Comparison of ENCODE assay signal across 19 cellular contexts in genomic region chr22:35418726-35419125, GRCh38.
"Had no signal": no experiment of that assay in that cellular context is flagged by ENCODE, and none has a peak within 500 bp of the region (broad histone marks: within the 10 kb centered on the region; RNA-seq: fewer than 3 reads in every experiment).

No MANE protein-coding gene starts in this region.

- DNase-seq: effector memory CD8-positive, alpha-beta T cell; esophagus squamous epithelium; glutamatergic neuron; kidney glomerular epithelial cell; mesendoderm; naive B cell; psoas muscle; retina; right lobe of liver; stimulated activated CD4-positive, alpha-beta T cell treated with anti-CD3 and anti-CD28 coated beads, Interleukin-4, amount 100 ng/mL, for 1 hour; stimulated activated CD8-positive, alpha-beta memory T cell treated with anti-CD3 and anti-CD28 coated beads, Interleukin-4, amount 100 ng/mL, for 48 hours; stimulated activated naive CD8-positive, alpha-beta T cell treated with anti-CD3 and anti-CD28 coated beads, Interleukin-15, Interleukin-2, amounts not matched to agents 100 U/mL and 50 U/mL, for 24 hours; thyroid gland had no signal

- H3K4me3 Mint-ChIP-seq: dendritic cell treated with granulocyte-macrophage colony-stimulating factor and Interleukin-4, amounts not matched to agents 40 ng/mL and 50 ng/mL, for 4 days; effector memory CD8-positive, alpha-beta T cell; naive B cell; nephron; stimulated activated effector memory CD8-positive, alpha-beta T cell treated with anti-CD3 and anti-CD28 coated beads, Interleukin-12 subunit alpha, Interleukin-12 subunit beta, amount 100 ng/mL, for 72 hours; type B pancreatic cell had no signal

- ATAC-seq: effector memory CD8-positive, alpha-beta T cell; gastroesophageal sphincter; psoas muscle; stimulated activated effector memory CD8-positive, alpha-beta T cell treated with anti-CD3 and anti-CD28 coated beads, Interleukin-12 subunit alpha, Interleukin-12 subunit beta, amount 100 ng/mL, for 72 hours; stimulated activated naive CD8-positive, alpha-beta T cell treated with anti-CD3 and anti-CD28 coated beads, Interleukin-15, Interleukin-2, amounts not matched to agents 100 U/mL and 50 U/mL, for 24 hours had no signal

- H3K27ac ChIP-seq: esophagus squamous epithelium, gastroesophageal sphincter, psoas muscle, right lobe of liver, suprapubic skin, thyroid gland had no signal

- H3K27me3 Mint-ChIP-seq: dendritic cell treated with granulocyte-macrophage colony-stimulating factor and Interleukin-4, amounts not matched to agents 40 ng/mL and 50 ng/mL, for 4 days; effector memory CD8-positive, alpha-beta T cell; naive B cell; type B pancreatic cell had no signal

- H3K27ac Mint-ChIP-seq: dendritic cell treated with granulocyte-macrophage colony-stimulating factor and Interleukin-4, amounts not matched to agents 40 ng/mL and 50 ng/mL, for 4 days; nephron; type B pancreatic cell had no signal

- H3K4me1 ChIP-seq: gastroesophageal sphincter, psoas muscle, suprapubic skin, thyroid gland had no signal

- H3K4me3 ChIP-seq: esophagus squamous epithelium, gastroesophageal sphincter, psoas muscle, right lobe of liver, suprapubic skin, thyroid gland had no signal

- H3K4me1 Mint-ChIP-seq: naive B cell; nephron; stimulated activated effector memory CD8-positive, alpha-beta T cell treated with anti-CD3 and anti-CD28 coated beads, Interleukin-12 subunit alpha, Interleukin-12 subunit beta, amount 100 ng/mL, for 72 hours had no signal

- H3K27me3 ChIP-seq: esophagus squamous epithelium, gastroesophageal sphincter, right lobe of liver, suprapubic skin, thyroid gland had no signal

- H3K9me3 Mint-ChIP-seq: dendritic cell treated with granulocyte-macrophage colony-stimulating factor and Interleukin-4, amounts not matched to agents 40 ng/mL and 50 ng/mL, for 4 days; effector memory CD8-positive, alpha-beta T cell; naive B cell; nephron; stimulated activated effector memory CD8-positive, alpha-beta T cell treated with anti-CD3 and anti-CD28 coated beads, Interleukin-12 subunit alpha, Interleukin-12 subunit beta, amount 100 ng/mL, for 72 hours; type B pancreatic cell had no signal

- H3K9me3 ChIP-seq: esophagus squamous epithelium, gastroesophageal sphincter, psoas muscle, right lobe of liver, suprapubic skin, thyroid gland had no signal
